Comparison of ENCODE assay signal across 21 cellular contexts in the genomic region with DNA sequence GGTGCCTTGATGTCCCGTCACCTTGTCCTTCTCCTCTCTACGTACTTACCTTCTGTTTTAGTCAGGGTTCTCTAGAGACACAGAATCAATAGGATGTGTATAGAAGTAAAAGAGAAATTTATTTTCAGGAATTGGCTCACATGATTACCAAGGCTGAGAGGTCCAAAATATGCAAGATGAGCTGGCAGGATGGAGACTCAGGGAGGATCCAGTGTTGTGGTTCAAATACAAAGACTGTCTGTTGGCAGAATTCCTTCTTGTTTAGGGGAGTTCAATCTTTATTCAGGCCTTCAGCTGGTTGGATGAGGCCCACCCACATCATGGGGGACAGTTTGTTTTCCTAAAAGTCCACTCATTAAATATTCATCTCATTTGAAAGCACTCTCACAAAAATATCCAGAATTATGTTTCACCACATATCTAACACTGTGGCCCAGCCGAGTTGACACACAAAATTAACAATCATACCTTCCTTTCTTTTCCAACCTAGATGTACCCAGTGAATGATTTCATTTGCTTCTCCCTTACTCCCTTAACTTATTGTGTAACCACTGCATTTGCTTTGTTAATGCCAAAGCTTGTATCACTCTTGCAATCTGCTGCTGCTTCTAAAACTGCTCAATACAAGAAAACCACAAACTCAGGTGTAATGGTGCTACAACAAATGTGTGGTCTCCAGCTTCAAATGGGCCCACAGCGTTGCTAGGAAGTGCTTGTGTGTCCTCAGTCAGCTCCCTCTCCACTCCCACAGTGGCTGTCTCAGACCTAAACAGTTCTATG.
DNase-seq lines count a peak whose midpoint lies in the region; ATAC-seq and TF ChIP-seq lines count a peak whose summit lies in the region.
"Had no signal": no experiment of that assay in that cellular context is flagged by ENCODE, and none has a peak within 500 bp of the region (broad histone marks: within the 10 kb centered on the region; RNA-seq: fewer than 3 reads in every experiment).

No MANE protein-coding gene starts in this region.

- intact Hi-C loops in transverse colon (cut with DNase I; ENCODE audit: low total_unique reads): no loop called here

- no peaks in the 10 kb centered on the region for H3K27me3 ChIP-seq in AG04450 (ENCODE audit: control insufficient read depth, insufficient read depth, low read length)
- no peaks in the 10 kb centered on the region for H3K27me3 ChIP-seq in brain microvascular endothelial cell (replicated peaks)
- no peaks in the 10 kb centered on the region for H3K27me3 ChIP-seq in transverse colon
- H3K27me3 ChIP-seq in Karpas-422 (ENCODE audit: low read length): no peaks in the 10 kb centered on the region
- H3K27me3 ChIP-seq: esophagus muscularis mucosa, tibial artery had no signal

- no peaks in the 10 kb centered on the region for H3K4me1 ChIP-seq in transverse colon
- H3K4me1 ChIP-seq in Karpas-422 (ENCODE audit: low read length): peaks cover 7% of the 10 kb centered on the region
- H3K4me1 ChIP-seq: tibial artery had no signal

- H3K27ac Mint-ChIP-seq in activated CD4-positive, alpha-beta memory T cell treated with anti-CD3 and anti-CD28 coated beads, Interleukin-2, amount 10 ng/mL, durations not matched to agents 7 days and 5 days: no peak overlapping the region
- no peak overlapping the region for H3K27ac Mint-ChIP-seq in stimulated activated naive B cell treated with anti-CD40 and anti-IgM and Interleukin-4, amounts not matched to agents 10 μg/mL and 1 μg/mL and 100 μg/mL, for 72 hours
- H3K27ac Mint-ChIP-seq: CD8-positive, alpha-beta T cell had no signal

- CTCF ChIA-PET in AG04450 (lab: Charles Lee): no interaction called here
- CTCF ChIA-PET in activated CD4-positive, alpha-beta memory T cell treated with anti-CD3 and anti-CD28 coated beads, Interleukin-2, amount 10 ng/mL, durations not matched to agents 7 days and 5 days (lab: Charles Lee): no interaction called here

- TF ChIP-seq CTCF in AG04450 (IDR thresholded peaks at IDR 0.05; ENCODE audit: low read depth, low read length) (no peak), brain microvascular endothelial cell (IDR thresholded peaks at IDR 0.05; ENCODE audit: low read depth, low read length, missing control alignments) (no peak), transverse colon (IDR thresholded peaks at IDR 0.05) (no peak)

- H3K9me3 ChIP-seq in AG04450 (ENCODE audit: control insufficient read depth, insufficient read depth, low read length) (no peaks in the 10 kb centered on the region), transverse colon (no peaks in the 10 kb centered on the region), Karpas-422 (ENCODE audit: low read length) (no peaks in the 10 kb centered on the region)
- H3K9me3 ChIP-seq: esophagus muscularis mucosa, tibial artery had no signal

- H3K36me3 ChIP-seq in brain microvascular endothelial cell (replicated peaks): no peaks in the 10 kb centered on the region
- no peaks in the 10 kb centered on the region for H3K36me3 ChIP-seq in transverse colon
- no peaks in the 10 kb centered on the region for H3K36me3 ChIP-seq in Karpas-422 (ENCODE audit: insufficient read depth, low read length)
- H3K36me3 ChIP-seq: esophagus muscularis mucosa, tibial artery had no signal

- no peak for ATAC-seq in stimulated activated naive B cell treated with anti-CD40 and anti-IgM and Interleukin-4, amounts not matched to agents 10 μg/mL and 1 μg/mL and 100 μg/mL, for 72 hours (replicated peaks)
- ATAC-seq: CD8-positive, alpha-beta T cell had no signal

- H3K4me3 ChIP-seq in AG04450 (ENCODE audit: low read depth, low read length): no peak overlapping the region
- no peak overlapping the region for H3K4me3 ChIP-seq in Jurkat, Clone E6-1 (ENCODE audit: low read length)
- no peak overlapping the region for H3K4me3 ChIP-seq in brain microvascular endothelial cell (ENCODE audit: low read depth, low read length)
- no peak overlapping the region for H3K4me3 ChIP-seq in transverse colon
- H3K4me3 ChIP-seq in Karpas-422 (ENCODE audit: low read length): no peak overlapping the region
- H3K4me3 ChIP-seq: esophagus muscularis mucosa, tibial artery had no signal

- no peak overlapping the region for H3K4me2 ChIP-seq in Karpas-422 (ENCODE audit: low read depth, low read length, poor library complexity, severe bottlenecking)

- peaks cover 3% of the 10 kb centered on the region for H3K4me1 Mint-ChIP-seq in activated CD4-positive, alpha-beta memory T cell treated with anti-CD3 and anti-CD28 coated beads, Interleukin-2, amount 10 ng/mL, durations not matched to agents 7 days and 5 days
- H3K4me1 Mint-ChIP-seq in stimulated activated naive B cell treated with anti-CD40 and anti-IgM and Interleukin-4, amounts not matched to agents 10 μg/mL and 1 μg/mL and 100 μg/mL, for 72 hours: peaks cover 0 to 2% of the 10 kb centered on the region in 2 donors

- H3K27ac ChIP-seq in AG04450 (ENCODE audit: low read depth, low read length): peak overlapping the region; percentile 68
- H3K27ac ChIP-seq in brain microvascular endothelial cell: peak overlapping the region; percentile 79
- no peak overlapping the region for H3K27ac ChIP-seq in transverse colon
- H3K27ac ChIP-seq in Karpas-422 (ENCODE audit: low read length): no peak overlapping the region
- H3K27ac ChIP-seq: esophagus muscularis mucosa, tibial artery, VCaP had no signal

- H3K36me3 Mint-ChIP-seq in activated CD4-positive, alpha-beta memory T cell treated with anti-CD3 and anti-CD28 coated beads, Interleukin-2, amount 10 ng/mL, durations not matched to agents 7 days and 5 days (ENCODE audit: low read depth): no peaks in the 10 kb centered on the region
- peaks cover 0 to 2% of the 10 kb centered on the region in 2 donors for H3K36me3 Mint-ChIP-seq in stimulated activated naive B cell treated with anti-CD40 and anti-IgM and Interleukin-4, amounts not matched to agents 10 μg/mL and 1 μg/mL and 100 μg/mL, for 72 hours
- H3K36me3 Mint-ChIP-seq: brain; CD8-positive, alpha-beta T cell had no signal

- no peak overlapping the region for H3K9ac ChIP-seq in Karpas-422 (ENCODE audit: low read length)

- no peaks in the 10 kb centered on the region for H3K9me3 Mint-ChIP-seq in activated CD4-positive, alpha-beta memory T cell treated with anti-CD3 and anti-CD28 coated beads, Interleukin-2, amount 10 ng/mL, durations not matched to agents 7 days and 5 days
- no peaks in the 10 kb centered on the region for H3K9me3 Mint-ChIP-seq in stimulated activated naive B cell treated with anti-CD40 and anti-IgM and Interleukin-4, amounts not matched to agents 10 μg/mL and 1 μg/mL and 100 μg/mL, for 72 hours
- H3K9me3 Mint-ChIP-seq: brain; CD8-positive, alpha-beta T cell had no signal

- no peak overlapping the region for H2AFZ ChIP-seq in Karpas-422 (ENCODE audit: low read length)

- TF ChIP-seq POLR2A in transverse colon (IDR thresholded peaks at IDR 0.05): no peak

- no peak overlapping the region for H3K4me3 Mint-ChIP-seq in activated CD4-positive, alpha-beta memory T cell treated with anti-CD3 and anti-CD28 coated beads, Interleukin-2, amount 10 ng/mL, durations not matched to agents 7 days and 5 days
- H3K4me3 Mint-ChIP-seq in stimulated activated naive B cell treated with anti-CD40 and anti-IgM and Interleukin-4, amounts not matched to agents 10 μg/mL and 1 μg/mL and 100 μg/mL, for 72 hours: no peak overlapping the region
- H3K4me3 Mint-ChIP-seq: brain; CD8-positive, alpha-beta T cell had no signal

- H3K9me2 ChIP-seq in Karpas-422 (replicated peaks; ENCODE audit: insufficient read depth, low read length): no peaks in the 10 kb centered on the region

- H4K20me1 ChIP-seq in Karpas-422 (ENCODE audit: insufficient read depth, low read depth, low read length): no peaks in the 10 kb centered on the region

- TF ChIP-seq EP300 in transverse colon (IDR thresholded peaks at IDR 0.05; ENCODE audit: low read depth): no peak

- H3K79me2 ChIP-seq in Karpas-422 (ENCODE audit: low read length): no peaks in the 10 kb centered on the region

- 89 to 90% methylated on average over 3 to 4 of the region's 4 CpGs for WGBS in transverse colon (ENCODE audit: low coverage in 1 of 2), 2 donors

- in situ Hi-C loops in brain microvascular endothelial cell (cut with HindIII; ENCODE audit: low pct_ligation_motif_present, low sequenced_read_pairs): no loop called here
- in situ Hi-C loops in transverse colon (cut with MboI; ENCODE audit: low pct_ligation_motif_present in 1 of 4, low pct_unique_long_range_greater_than_20kb in 1 of 4, low sequenced_read_pairs in 3 of 4): loop anchor here in 1 of 4 donors (25.0 kb wide), 1 partner anchor 269 kb away; no protein-coding TSS in a partner anchor

- H3K27me3 Mint-ChIP-seq in activated CD4-positive, alpha-beta memory T cell treated with anti-CD3 and anti-CD28 coated beads, Interleukin-2, amount 10 ng/mL, durations not matched to agents 7 days and 5 days: peaks cover 3% of the 10 kb centered on the region
- no peaks in the 10 kb centered on the region for H3K27me3 Mint-ChIP-seq in stimulated activated naive B cell treated with anti-CD40 and anti-IgM and Interleukin-4, amounts not matched to agents 10 μg/mL and 1 μg/mL and 100 μg/mL, for 72 hours

- POLR2A ChIA-PET in AG04450 (lab: Yijun Ruan, JAX): interaction anchor here (0.6 to 1.0 kb wide), 2 partner anchors 45 to 1956 kb away, joined by 4 read pairs; no protein-coding TSS in a partner anchor
- POLR2A ChIA-PET in activated CD4-positive, alpha-beta memory T cell treated with anti-CD3 and anti-CD28 coated beads, Interleukin-2, amount 10 ng/mL, durations not matched to agents 7 days and 5 days (lab: Charles Lee): no interaction called here

- DNase-seq in AG04450 (ENCODE audit: low read depth, low spot score) (no peak), brain microvascular endothelial cell (no peak), kidney tubule cell (ENCODE audit: low spot score) (peak; percentile 54), transverse colon (no peak), Karpas-422 (no peak)
- DNase-seq in Jurkat, Clone E6-1 (ENCODE audit: low read depth, low spot score): peak; percentile 32
- DNase-seq in activated CD4-positive, alpha-beta memory T cell treated with anti-CD3 and anti-CD28 coated beads, Interleukin-2, amount 10 ng/mL, durations not matched to agents 7 days and 5 days: no peak
- DNase-seq in stimulated activated naive B cell treated with anti-CD40 and anti-IgM and Interleukin-4, amounts not matched to agents 10 μg/mL and 1 μg/mL and 100 μg/mL, for 72 hours: no peak
- DNase-seq: activated CD4-positive, alpha-beta T cell treated with anti-CD3 and anti-CD28 coated beads, Interleukin-2, amount 50 U/mL, for 48 hours; activated naive CD4-positive, alpha-beta T cell treated with Interleukin-2 at 50 U/mL for 16 hours; CD8-positive, alpha-beta T cell; kidney; NCI-H2227 treated with DMSO at 0.1 percent for 48 hours; RPMI8226; stimulated activated CD4-positive, alpha-beta T cell treated with anti-CD3 and anti-CD28 coated beads, Interleukin-15, amount 100 ng/mL, for 24 hours; stimulated activated naive CD4-positive, alpha-beta T cell treated with Interleukin-2 at 50 U/mL for 16 hours; T-helper 1 cell; tibial artery had no signal

Comparison
In these comparisons a context has a peak if more than half of its experiments do, and no peak if none do; other contexts are left out.
1. DNase-seq: peak in Jurkat, Clone E6-1 (single experiment) and kidney tubule cell (single experiment); none in AG04450 (single experiment), brain microvascular endothelial cell (single experiment), transverse colon (single experiment), activated CD4-positive, alpha-beta memory T cell treated with anti-CD3 and anti-CD28 coated beads, Interleukin-2, amount 10 ng/mL, durations not matched to agents 7 days and 5 days (single experiment), Karpas-422 (single experiment) and stimulated activated naive B cell treated with anti-CD40 and anti-IgM and Interleukin-4, amounts not matched to agents 10 μg/mL and 1 μg/mL and 100 μg/mL, for 72 hours (single experiment).
2. H3K27ac ChIP-seq: peak in AG04450 (single experiment) and brain microvascular endothelial cell (single experiment); none in transverse colon (0 of 4) and Karpas-422 (single experiment).